1 cellular context compared by ENCODE assay signal in genomic region chr2:40543381-40543780, GRCh38.
TF ChIP-seq lines count a peak whose summit lies in the region.

No MANE protein-coding gene starts in this region.

TF ChIP-seq in H1, 55 proteins besides CTCF, POLR2A, EP300 and RAD21 (continued from another document):
- TF ChIP-seq USF2 (IDR thresholded peaks at IDR 0.05; ENCODE audit: low read length) (no peak), NANOG (IDR thresholded peaks at IDR 0.05; ENCODE audit: insufficient read depth, low read depth, low read length, poor library complexity, severe bottlenecking) (no peak), CBX8 (IDR thresholded peaks at IDR 0.05; ENCODE audit: borderline replicate concordance, low read depth, low read length) (no peak), ATF2 (IDR thresholded peaks at IDR 0.05; ENCODE audit: low read length) (no peak)
